Comparison of ENCODE assay signal across 28 cellular contexts in genomic region chr3:136036306-136036705, GRCh38.
"Had no signal": no experiment of that assay in that cellular context is flagged by ENCODE, and none has a peak within 500 bp of the region (broad histone marks: within the 10 kb centered on the region; RNA-seq: fewer than 3 reads in every experiment).

No MANE protein-coding gene starts in this region.

- H3K36me3 Mint-ChIP-seq: activated naive CD8-positive, alpha-beta T cell had no signal

- H3K27ac Mint-ChIP-seq: activated B cell treated with CpG ODN at 0.5 μM for 24 hours; activated CD8-positive, alpha-beta T cell treated with anti-CD3 and anti-CD28 coated beads for 36 hours; activated naive CD8-positive, alpha-beta T cell; activated T-helper 17 cell treated with anti-CD3 and anti-CD28 coated beads, Interleukin-2, amount 50 U/mL, for 72 hours; dendritic cell treated with granulocyte-macrophage colony-stimulating factor and Interleukin-4, amounts not matched to agents 40 ng/mL and 50 ng/mL, for 4 days; endodermal cell had no signal

- H3K27ac ChIP-seq: brain microvascular endothelial cell, coronary artery, dorsolateral prefrontal cortex, VCaP had no signal

- H3K9me3 Mint-ChIP-seq: central memory CD8-positive, alpha-beta T cell had no signal

- DNase-seq: activated B cell treated with CpG ODN at 0.5 μM for 24 hours; activated CD4-positive, alpha-beta T cell treated with anti-CD3 and anti-CD28 coated beads for 48 hours; activated CD4-positive, alpha-beta T cell treated with anti-CD3 and anti-CD28 coated beads, Interleukin-2, amount 50 U/mL, for 1 hour; activated CD4-positive, alpha-beta T cell treated with anti-CD3 and anti-CD28 coated beads, Interleukin-2, amount 50 U/mL, for 48 hours; activated CD8-positive, alpha-beta memory T cell treated with anti-CD3 and anti-CD28 coated beads for 24 hours; activated CD8-positive, alpha-beta T cell treated with anti-CD3 and anti-CD28 coated beads for 36 hours; activated effector memory CD4-positive, alpha-beta T cell treated with Interleukin-2 at 50 U/mL for 16 hours; activated gamma-delta T cell treated with Interleukin-2 at 50 U/mL for 16 hours; activated naive CD4-positive, alpha-beta T cell treated with anti-CD3 and anti-CD28 coated beads, Interleukin-2, amount 50 U/mL, for 16 hours; activated naive CD4-positive, alpha-beta T cell treated with Interleukin-2 at 50 U/mL for 16 hours; activated T-cell treated with anti-CD3 and anti-CD28 coated beads, Interleukin-2, amount 50 U/mL, for 4 hours; amniotic stem cell; anterior cingulate cortex; brain microvascular endothelial cell; dorsolateral prefrontal cortex; effector memory CD4-positive, alpha-beta T cell; endodermal cell; foreskin fibroblast; gastrocnemius medialis; T-helper 2 cell had no signal

- H3K4me1 Mint-ChIP-seq: activated B cell treated with CpG ODN at 0.5 μM for 24 hours; activated T-helper 17 cell treated with anti-CD3 and anti-CD28 coated beads, Interleukin-2, amount 50 U/mL, for 72 hours; central memory CD8-positive, alpha-beta T cell had no signal

- ATAC-seq: activated CD4-positive, CD25-positive, alpha-beta regulatory T cell treated with anti-CD3 and anti-CD28 coated beads, Interleukin-2, amount 50 U/mL, for 24 hours; activated CD8-positive, alpha-beta T cell treated with anti-CD3 and anti-CD28 coated beads for 36 hours; activated T-cell treated with anti-CD3 and anti-CD28 coated beads, Interleukin-2, amount 50 U/mL, for 4 hours; activated T-helper 17 cell treated with anti-CD3 and anti-CD28 coated beads, Interleukin-2, amount 50 U/mL, for 72 hours; esophagus mucosa; gastrocnemius medialis had no signal

- H3K27me3 ChIP-seq: brain microvascular endothelial cell, dorsolateral prefrontal cortex, gastrocnemius medialis had no signal

- H3K4me3 ChIP-seq: coronary artery, dorsolateral prefrontal cortex, gastrocnemius medialis had no signal

- H3K4me3 Mint-ChIP-seq: activated B cell treated with CpG ODN at 0.5 μM for 24 hours; activated CD8-positive, alpha-beta T cell treated with anti-CD3 and anti-CD28 coated beads for 36 hours; activated naive CD8-positive, alpha-beta T cell; activated T-cell treated with anti-CD3 and anti-CD28 coated beads, Interleukin-2, amount 50 U/mL, for 4 hours; activated T-helper 17 cell treated with anti-CD3 and anti-CD28 coated beads, Interleukin-2, amount 50 U/mL, for 72 hours; central memory CD8-positive, alpha-beta T cell; dendritic cell treated with granulocyte-macrophage colony-stimulating factor and Interleukin-4, amounts not matched to agents 40 ng/mL and 50 ng/mL, for 4 days; endodermal cell had no signal

- H3K27me3 Mint-ChIP-seq: dendritic cell treated with granulocyte-macrophage colony-stimulating factor and Interleukin-4, amounts not matched to agents 40 ng/mL and 50 ng/mL, for 4 days had no signal

- H3K36me3 ChIP-seq: brain microvascular endothelial cell had no signal
